ENCODE assay signal across 24 cellular contexts in the genomic region with DNA sequence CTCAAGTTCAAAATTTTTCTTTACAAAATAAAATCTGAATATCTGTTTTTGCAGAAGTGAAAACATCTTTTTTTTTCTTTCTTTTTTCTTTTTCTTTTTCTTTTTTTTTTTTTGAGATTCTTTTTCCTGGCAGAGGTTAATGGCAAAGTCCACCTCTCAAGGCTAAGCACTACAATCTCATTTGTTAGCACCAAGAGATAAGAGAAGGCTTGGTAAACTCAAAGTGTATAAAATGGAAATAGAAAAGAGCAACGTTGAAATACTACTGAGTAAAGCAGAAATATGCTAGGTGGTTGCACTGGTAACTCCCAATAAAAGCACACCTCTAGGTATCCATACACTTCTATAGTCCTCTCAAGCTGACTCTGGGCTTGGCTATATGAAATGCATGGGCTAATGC.
"Had no signal": no experiment of that assay in that cellular context is flagged by ENCODE, and none has a peak within 500 bp of the region (broad histone marks: within the 10 kb centered on the region; RNA-seq: fewer than 3 reads in every experiment).

No MANE protein-coding gene starts in this region.

- DNase-seq: heart right ventricle; hippocampal formation; kidney; left ventricle myocardium inferior; mesendoderm; naive thymus-derived CD4-positive, alpha-beta T cell; ovary; posterior cingulate gyrus; right cardiac atrium; spleen; stimulated activated CD4-positive, alpha-beta T cell treated with anti-CD3 and anti-CD28 coated beads, Interleukin-4, amount 100 ng/mL, for 24 hours; stimulated activated naive CD4-positive, alpha-beta T cell treated with Interleukin-2 at 50 U/mL for 16 hours; stimulated activated naive CD8-positive, alpha-beta T cell treated with anti-CD3 and anti-CD28 coated beads, Interleukin-15, amount 100 ng/mL, for 72 hours; substantia nigra had no signal

- H3K27ac ChIP-seq: heart right ventricle, left ventricle myocardium inferior, ovary, prostate gland, skin epidermis, spleen, tibial nerve, vagina had no signal

- H3K4me3 Mint-ChIP-seq: mesothelial cell of epicardium; naive thymus-derived CD4-positive, alpha-beta T cell; natural killer cell treated with Interleukin-12 subunit alpha and Interleukin-12 subunit beta and Interleukin-15 and Interleukin-18, amount 100 ng/mL, for 72 hours; stimulated activated memory B cell treated with anti-CD40 and anti-IgM and Interleukin-4, amounts not matched to agents 10 μg/mL and 1 μg/mL and 100 μg/mL, for 72 hours; stimulated activated naive CD8-positive, alpha-beta T cell treated with anti-CD3 and anti-CD28 coated beads, Interleukin-15, amount 100 ng/mL, for 72 hours; type B pancreatic cell had no signal

- H3K4me1 ChIP-seq: prostate gland, spleen, tibial nerve, vagina had no signal

- H3K9me3 ChIP-seq: heart right ventricle, left ventricle myocardium inferior, ovary, prostate gland, spleen, tibial nerve, vagina had no signal

- H3K27me3 ChIP-seq: heart right ventricle, ovary, spleen, tibial nerve, vagina had no signal

- H3K9me3 Mint-ChIP-seq: mesothelial cell of epicardium; naive thymus-derived CD4-positive, alpha-beta T cell; natural killer cell treated with Interleukin-12 subunit alpha and Interleukin-12 subunit beta and Interleukin-15 and Interleukin-18, amount 100 ng/mL, for 72 hours; stimulated activated memory B cell treated with anti-CD40 and anti-IgM and Interleukin-4, amounts not matched to agents 10 μg/mL and 1 μg/mL and 100 μg/mL, for 72 hours; stimulated activated naive CD8-positive, alpha-beta T cell treated with anti-CD3 and anti-CD28 coated beads, Interleukin-15, amount 100 ng/mL, for 72 hours; type B pancreatic cell had no signal

- H3K36me3 Mint-ChIP-seq: mesothelial cell of epicardium; naive thymus-derived CD4-positive, alpha-beta T cell; natural killer cell treated with Interleukin-12 subunit alpha and Interleukin-12 subunit beta and Interleukin-15 and Interleukin-18, amount 100 ng/mL, for 72 hours; stimulated activated memory B cell treated with anti-CD40 and anti-IgM and Interleukin-4, amounts not matched to agents 10 μg/mL and 1 μg/mL and 100 μg/mL, for 72 hours; type B pancreatic cell had no signal

- ATAC-seq: heart right ventricle; naive thymus-derived CD4-positive, alpha-beta T cell; natural killer cell treated with Interleukin-12 subunit alpha and Interleukin-12 subunit beta and Interleukin-15 and Interleukin-18, amount 100 ng/mL, for 72 hours; right cardiac atrium; sciatic nerve; stimulated activated memory B cell treated with anti-CD40 and anti-IgM and Interleukin-4, amounts not matched to agents 10 μg/mL and 1 μg/mL and 100 μg/mL, for 72 hours; stimulated activated naive CD8-positive, alpha-beta T cell treated with anti-CD3 and anti-CD28 coated beads, Interleukin-15, amount 100 ng/mL, for 72 hours had no signal

- FAIRE-seq: kidney had no signal

- H3K4me1 Mint-ChIP-seq: mesothelial cell of epicardium; stimulated activated naive CD8-positive, alpha-beta T cell treated with anti-CD3 and anti-CD28 coated beads, Interleukin-15, amount 100 ng/mL, for 72 hours had no signal

- H3K4me3 ChIP-seq: heart right ventricle, left ventricle myocardium inferior, lung, ovary, prostate gland, skin epidermis, spleen, tibial nerve, vagina had no signal

- H3K36me3 ChIP-seq: heart right ventricle, left ventricle myocardium inferior, ovary, prostate gland, spleen, tibial nerve, vagina had no signal

- H3K27ac Mint-ChIP-seq: mesothelial cell of epicardium; naive thymus-derived CD4-positive, alpha-beta T cell; natural killer cell treated with Interleukin-12 subunit alpha and Interleukin-12 subunit beta and Interleukin-15 and Interleukin-18, amount 100 ng/mL, for 72 hours; stimulated activated memory B cell treated with anti-CD40 and anti-IgM and Interleukin-4, amounts not matched to agents 10 μg/mL and 1 μg/mL and 100 μg/mL, for 72 hours; stimulated activated naive CD8-positive, alpha-beta T cell treated with anti-CD3 and anti-CD28 coated beads, Interleukin-15, amount 100 ng/mL, for 72 hours; type B pancreatic cell had no signal
